Comparison of ENCODE assay signal across 1 cellular context in genomic region chr10:37976091-37976879, GRCh38.
TF ChIP-seq lines count a peak whose summit lies in the region.

Gene ZNF25, minus strand, starts transcription at chr10:37976647. Its CDS starts 4,925 bp downstream, at chr10:37971722.

TF ChIP-seq in K562, 482 proteins besides CTCF, POLR2A, EP300 and RAD21 (continued from another document and continues in another):
- no peak for TF ChIP-seq CUX1 (CRISPR knock-in tag; IDR thresholded peaks at IDR 0.05)
- TF ChIP-seq E4F1 (CRISPR knock-in tag; IDR thresholded peaks at IDR 0.05; ENCODE audit: borderline replicate concordance) = no peak
- peak; percentile 53; the same call in 1 of the 2 replicates for TF ChIP-seq E2F1 (CRISPR knock-in tag; IDR thresholded peaks at IDR 0.05)
- TF ChIP-seq MED1 (CRISPR knock-in tag; IDR thresholded peaks at IDR 0.05; ENCODE audit: borderline replicate concordance) = no peak
- peak in 1 of 2 experiments; percentile 68; a peak in 1 of 4 replicates for TF ChIP-seq TEAD1 (CRISPR knock-in tag; IDR thresholded peaks at IDR 0.05)
- TF ChIP-seq POLR3G (IDR thresholded peaks at IDR 0.05; ENCODE audit: extremely low read depth, insufficient read length, insufficient replicate concordance) = no peak
- peak; percentile 10 to 79; a peak in 2 of 4 replicates for TF ChIP-seq NONO (IDR thresholded peaks at IDR 0.05; ENCODE audit: low read depth in 2 of 2, low read length in 1 of 2)
- TF ChIP-seq ZBTB11 (CRISPR knock-in tag; IDR thresholded peaks at IDR 0.05) = peak in 1 of 3 experiments; percentile 63; a peak in 1 of 6 replicates
- TF ChIP-seq SUPT5H (IDR thresholded peaks at IDR 0.05) = peak; percentile 84
- peak; percentile 91 for TF ChIP-seq RBBP5 (IDR thresholded peaks at IDR 0.05; ENCODE audit: borderline replicate concordance, insufficient read depth, low read length, poor library complexity, severe bottlenecking)
- TF ChIP-seq DEAF1 (CRISPR knock-in tag; IDR thresholded peaks at IDR 0.05) = peak; percentile 27; the same call in 1 of the 2 replicates
- peak in 1 of 2 experiments; percentile 56; a peak in 2 of 4 replicates for TF ChIP-seq MNT (conservative IDR thresholded peaks at IDR 0.05)
- peak; percentile 89 for TF ChIP-seq VEZF1 (CRISPR knock-in tag; IDR thresholded peaks at IDR 0.05)
- TF ChIP-seq ELK3 (CRISPR knock-in tag; IDR thresholded peaks at IDR 0.05) = no peak
- peak; percentile 60 for TF ChIP-seq MAX (CRISPR knock-in tag; IDR thresholded peaks at IDR 0.05)
- TF ChIP-seq ZNF133 (CRISPR knock-in tag; IDR thresholded peaks at IDR 0.05) = no peak
- peak; percentile 10 for TF ChIP-seq POU5F1 (IDR thresholded peaks at IDR 0.05; ENCODE audit: borderline replicate concordance, low read depth, low read length, partially characterized antibody)
- TF ChIP-seq NR1H2 (CRISPR knock-in tag; IDR thresholded peaks at IDR 0.05) = peak; percentile 47; the same call in 1 of the 2 replicates
- TF ChIP-seq ZNF696 (CRISPR knock-in tag; conservative IDR thresholded peaks at IDR 0.05) = no peak
- TF ChIP-seq RBM34 (IDR thresholded peaks at IDR 0.05; ENCODE audit: borderline replicate concordance, insufficient read depth, low read length) = 0 out of 2 replicates have a peak, but pooled peaks have one; percentile 70
- TF ChIP-seq COPS2 (conservative IDR thresholded peaks at IDR 0.05) = no peak
- peak; percentile 99 for TF ChIP-seq ZFX (CRISPR knock-in tag; IDR thresholded peaks at IDR 0.05)
- no peak for TF ChIP-seq ZKSCAN1 (IDR thresholded peaks at IDR 0.05; ENCODE audit: low read depth, low read length)
- TF ChIP-seq ZBED1 (IDR thresholded peaks at IDR 0.05) = 0 out of 2 replicates have a peak, but pooled peaks have one; percentile 12
- TF ChIP-seq ETS1 (conservative IDR thresholded peaks at IDR 0.05; ENCODE audit: control insufficient read depth, low read depth, low read length) = peak; percentile 54; the same call in 1 of the 2 replicates
- TF ChIP-seq PHF8 (IDR thresholded peaks at IDR 0.05; ENCODE audit: borderline replicate concordance, low read length) = peak; percentile 97
- TF ChIP-seq KAT7 (CRISPR knock-in tag; IDR thresholded peaks at IDR 0.05; ENCODE audit: borderline replicate concordance) = no peak
- TF ChIP-seq BRD4 (IDR thresholded peaks at IDR 0.05) = peak; percentile 59; the same call in 1 of the 2 replicates
- peak; percentile 85 for TF ChIP-seq ZBTB12 (CRISPR knock-in tag; IDR thresholded peaks at IDR 0.05)
- TF ChIP-seq ID3 (CRISPR knock-in tag; IDR thresholded peaks at IDR 0.05) = no peak
- 0 out of 2 replicates have a peak, but pooled peaks have one; percentile 63 for TF ChIP-seq ID3 (tag; IDR thresholded peaks at IDR 0.05)
- peak; percentile 62; the same call in 1 of the 2 replicates for TF ChIP-seq POLR2AphosphoS5 (IDR thresholded peaks at IDR 0.05; ENCODE audit: control insufficient read depth, insufficient read depth, low read depth, low read length)
- no peak for TF ChIP-seq ZNF717 (CRISPR knock-in tag; IDR thresholded peaks at IDR 0.05)
